Comparison of ENCODE assay signal across 16 cellular contexts in the genomic region with DNA sequence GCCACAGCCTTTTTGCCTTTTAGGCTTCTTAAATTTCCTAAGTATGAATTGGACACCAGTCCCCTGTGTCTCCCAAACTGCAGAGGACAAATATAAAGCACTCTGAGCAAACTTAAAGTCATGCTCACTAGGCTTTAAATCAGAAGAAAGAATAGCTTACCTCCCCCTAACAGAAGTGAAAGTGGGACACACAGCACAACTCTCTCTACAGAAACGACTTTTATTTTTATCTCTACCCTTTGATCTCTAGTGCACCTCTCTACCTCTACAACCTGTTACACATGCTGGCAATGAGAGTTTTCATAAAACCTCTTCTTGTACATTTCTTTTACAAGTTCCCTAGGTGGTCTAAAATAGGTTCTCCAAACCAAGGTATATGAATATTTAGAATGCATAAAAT. TPM values are rescaled to one million over a fixed set of nuclear protein-coding genes. Genes with fewer than 3 reads are reported as not detected.
DNase-seq lines count a peak whose midpoint lies in the region; ATAC-seq and FAIRE-seq lines count a peak whose summit lies in the region.
"Had no signal": no experiment of that assay in that cellular context is flagged by ENCODE, and none has a peak within 500 bp of the region (broad histone marks: within the 10 kb centered on the region; RNA-seq: fewer than 3 reads in every experiment).

No MANE protein-coding gene starts in this region.

- H3K27ac Mint-ChIP-seq in activated CD4-positive, alpha-beta T cell treated with anti-CD3 and anti-CD28 coated beads for 36 hours, result no peak overlapping the region
- no peak overlapping the region for H3K27ac Mint-ChIP-seq in activated naive CD8-positive, alpha-beta T cell treated with anti-CD3 and anti-CD28 coated beads, Interleukin-2, amount 50 U/mL, for 24 hours
- H3K27ac Mint-ChIP-seq in stimulated activated naive CD8-positive, alpha-beta T cell treated with anti-CD3 and anti-CD28 coated beads, Interleukin-15, amount 100 ng/mL, for 72 hours, result no peak overlapping the region
- H3K27ac Mint-ChIP-seq: CD4-positive, alpha-beta T cell; H9 had no signal

- intact Hi-C loops in activated CD4-positive, alpha-beta T cell treated with anti-CD3 and anti-CD28 coated beads for 36 hours (cut with DNase I, micrococcal nuclease), result no loop called here

- ATAC-seq in activated CD4-positive, alpha-beta T cell treated with anti-CD3 and anti-CD28 coated beads for 36 hours, result peak; percentile 39
- ATAC-seq in GM19351 (IDR thresholded peaks at IDR 0.05; ENCODE audit: unreplicated experiment), result peak; percentile 77
- ATAC-seq in activated naive CD8-positive, alpha-beta T cell treated with anti-CD3 and anti-CD28 coated beads, Interleukin-2, amount 50 U/mL, for 24 hours, result peak; percentile 15
- ATAC-seq in stimulated activated naive CD8-positive, alpha-beta T cell treated with anti-CD3 and anti-CD28 coated beads, Interleukin-15, amount 100 ng/mL, for 72 hours, result no peak
- ATAC-seq: A549, HepG2 had no signal

- H3K36me3 Mint-ChIP-seq in activated CD4-positive, alpha-beta T cell treated with anti-CD3 and anti-CD28 coated beads for 36 hours (ENCODE audit: low read depth), result no peaks in the 10 kb centered on the region
- no peaks in the 10 kb centered on the region for H3K36me3 Mint-ChIP-seq in activated naive CD8-positive, alpha-beta T cell treated with anti-CD3 and anti-CD28 coated beads, Interleukin-2, amount 50 U/mL, for 24 hours (ENCODE audit: low read depth)

- DNase-seq in activated CD4-positive, alpha-beta T cell treated with anti-CD3 and anti-CD28 coated beads for 36 hours, result no peak
- DNase-seq in activated CD4-positive, alpha-beta T cell treated with anti-CD3 and anti-CD28 coated beads, Interleukin-2, amount 50 U/mL, for 48 hours, result no peak
- DNase-seq in activated naive CD8-positive, alpha-beta T cell treated with anti-CD3 and anti-CD28 coated beads, Interleukin-2, amount 50 U/mL, for 24 hours, result no peak
- no peak for DNase-seq in stimulated activated naive CD8-positive, alpha-beta T cell treated with anti-CD3 and anti-CD28 coated beads, Interleukin-15, amount 100 ng/mL, for 72 hours
- no peak for DNase-seq in RCC 7860 (ENCODE audit: low spot score)
- DNase-seq in RKO (ENCODE audit: low spot score), result no peak
- DNase-seq: AML-193; CD4-positive, alpha-beta T cell; DMS153; DMS79; GF-D8; H9 had no signal

- peaks cover 5% of the 10 kb centered on the region for H3K27me3 Mint-ChIP-seq in activated CD4-positive, alpha-beta T cell treated with anti-CD3 and anti-CD28 coated beads for 36 hours
- H3K27me3 Mint-ChIP-seq in activated naive CD8-positive, alpha-beta T cell treated with anti-CD3 and anti-CD28 coated beads, Interleukin-2, amount 50 U/mL, for 24 hours, result peaks cover 12% of the 10 kb centered on the region
- H3K27me3 Mint-ChIP-seq in stimulated activated naive CD8-positive, alpha-beta T cell treated with anti-CD3 and anti-CD28 coated beads, Interleukin-15, amount 100 ng/mL, for 72 hours, result peaks cover 9% of the 10 kb centered on the region

- POLR2A ChIA-PET in activated CD4-positive, alpha-beta T cell treated with anti-CD3 and anti-CD28 coated beads for 36 hours (lab: Charles Lee), result no interaction called here

- H3K9me3 Mint-ChIP-seq in activated CD4-positive, alpha-beta T cell treated with anti-CD3 and anti-CD28 coated beads for 36 hours (ENCODE audit: low read depth), result no peaks in the 10 kb centered on the region
- no peaks in the 10 kb centered on the region for H3K9me3 Mint-ChIP-seq in activated naive CD8-positive, alpha-beta T cell treated with anti-CD3 and anti-CD28 coated beads, Interleukin-2, amount 50 U/mL, for 24 hours
- H3K9me3 Mint-ChIP-seq in stimulated activated naive CD8-positive, alpha-beta T cell treated with anti-CD3 and anti-CD28 coated beads, Interleukin-15, amount 100 ng/mL, for 72 hours, result no peaks in the 10 kb centered on the region
- H3K9me3 Mint-ChIP-seq: CD4-positive, alpha-beta T cell had no signal

- CTCF ChIA-PET in activated CD4-positive, alpha-beta T cell treated with anti-CD3 and anti-CD28 coated beads for 36 hours (lab: Charles Lee), result no interaction called here

- FAIRE-seq in RCC 7860 (lab: Jason Lieb, UNC), result no peak
- FAIRE-seq: A549, H1, HepG2 had no signal

- peaks cover 5% of the 10 kb centered on the region for H3K4me1 Mint-ChIP-seq in activated CD4-positive, alpha-beta T cell treated with anti-CD3 and anti-CD28 coated beads for 36 hours
- peaks cover 11% of the 10 kb centered on the region for H3K4me1 Mint-ChIP-seq in activated naive CD8-positive, alpha-beta T cell treated with anti-CD3 and anti-CD28 coated beads, Interleukin-2, amount 50 U/mL, for 24 hours
- peaks cover 15% of the 10 kb centered on the region for H3K4me1 Mint-ChIP-seq in stimulated activated naive CD8-positive, alpha-beta T cell treated with anti-CD3 and anti-CD28 coated beads, Interleukin-15, amount 100 ng/mL, for 72 hours

- no peak overlapping the region for H3K4me3 Mint-ChIP-seq in activated CD4-positive, alpha-beta T cell treated with anti-CD3 and anti-CD28 coated beads for 36 hours
- no peak overlapping the region for H3K4me3 Mint-ChIP-seq in activated naive CD8-positive, alpha-beta T cell treated with anti-CD3 and anti-CD28 coated beads, Interleukin-2, amount 50 U/mL, for 24 hours
- H3K4me3 Mint-ChIP-seq in stimulated activated naive CD8-positive, alpha-beta T cell treated with anti-CD3 and anti-CD28 coated beads, Interleukin-15, amount 100 ng/mL, for 72 hours, result peak overlapping the region; percentile 9 to 19
- H3K4me3 Mint-ChIP-seq: CD4-positive, alpha-beta T cell; H9 had no signal

RNA-seq across cellular contexts. Expression of a gene that starts 19.7 kb away (rescaled TPM):
- total RNA-seq in activated CD4-positive, alpha-beta T cell treated with anti-CD3 and anti-CD28 coated beads for 36 hours, result not detected
- total RNA-seq: CD4-positive, alpha-beta T cell; H1; H9; HepG2 had no signal

RNA-seq across cellular contexts. Expression of a gene that starts 45.1 kb away (rescaled TPM):
- 10 to 100 TPM; 27.4 to 34.6 TPM for total RNA-seq in activated CD4-positive, alpha-beta T cell treated with anti-CD3 and anti-CD28 coated beads for 36 hours

RNA-seq across cellular contexts. Expression of a gene that starts 57.7 kb away (rescaled TPM):
- not detected for total RNA-seq in activated CD4-positive, alpha-beta T cell treated with anti-CD3 and anti-CD28 coated beads for 36 hours
- total RNA-seq: CD4-positive, alpha-beta T cell; HepG2 had no signal

Comparison
In these comparisons a context has a peak if more than half of its experiments do, and no peak if none do; other contexts are left out.
1. H3K4me3 Mint-ChIP-seq: peak in stimulated activated naive CD8-positive, alpha-beta T cell treated with anti-CD3 and anti-CD28 coated beads, Interleukin-15, amount 100 ng/mL, for 72 hours (2 of 2); none in activated CD4-positive, alpha-beta T cell treated with anti-CD3 and anti-CD28 coated beads for 36 hours (single experiment) and activated naive CD8-positive, alpha-beta T cell treated with anti-CD3 and anti-CD28 coated beads, Interleukin-2, amount 50 U/mL, for 24 hours (single experiment).